ENCODE assay signal across 37 cellular contexts in genomic region chr2:15706986-15707632, GRCh38.
"Had no signal": no experiment of that assay in that cellular context is flagged by ENCODE, and none has a peak within 500 bp of the region (broad histone marks: within the 10 kb centered on the region; RNA-seq: fewer than 3 reads in every experiment).

No MANE protein-coding gene starts in this region.

- H3K27ac Mint-ChIP-seq: activated naive CD4-positive, alpha-beta T cell treated with anti-CD3 and anti-CD28 coated beads for 36 hours; activated naive CD4-positive, alpha-beta T cell treated with anti-CD3 and anti-CD28 coated beads, Interleukin-2, amount 10 ng/mL, durations not matched to agents 7 days and 5 days; activated naive CD4-positive, alpha-beta T cell treated with anti-CD3 and anti-CD28 coated beads, Interleukin-2, amount 50 U/mL, for 24 hours; activated naive CD4-positive, alpha-beta T cell treated with anti-CD3 and anti-CD28 coated beads, Interleukin-2, amount 50 U/mL, for 72 hours; activated naive CD8-positive, alpha-beta T cell; activated naive CD8-positive, alpha-beta T cell treated with anti-CD3 and anti-CD28 coated beads for 36 hours; activated naive CD8-positive, alpha-beta T cell treated with anti-CD3 and anti-CD28 coated beads, Interleukin-2, amount 10 ng/mL, durations not matched to agents 7 days and 5 days; activated naive CD8-positive, alpha-beta T cell treated with anti-CD3 and anti-CD28 coated beads, Interleukin-2, amount 50 U/mL, for 24 hours; activated T-cell treated with anti-CD3 and anti-CD28 coated beads, Interleukin-2, amount 50 U/mL, for 24 hours; activated T-cell treated with anti-CD3 and anti-CD28 coated beads, Interleukin-2, amount 50 U/mL, for 72 hours; activated T-helper 1 cell treated with anti-CD3 and anti-CD28 coated beads, Interleukin-12 subunit alpha, Interleukin-12 subunit beta, Interleukin-2, Interleukin-4 antibody, amounts not matched to agents 30 ng/mL and 10 ng/mL and 1 ng/mL, durations not matched to agents 14 hours and 24 hours and 36 hours; activated T-helper 17 cell treated with anti-CD3 and anti-CD28 coated beads, Interleukin-2, amount 50 U/mL, for 72 hours; activated T-helper 2 cell treated with anti-CD3 and anti-CD28 coated beads, Interferon-gamma antibody, Interleukin-2, Interleukin-4, amounts not matched to agents 10 μg/mL and 5 μg/mL and 100 μg/mL, durations not matched to agents 14 hours and 24 hours and 36 hours; brain had no signal

- H3K9me3 ChIP-seq: adrenal gland, ascending aorta, body of pancreas, breast epithelium had no signal

- H3K27ac ChIP-seq: adrenal gland, ascending aorta, body of pancreas, brain microvascular endothelial cell, breast epithelium, cardiac muscle cell had no signal

- ATAC-seq: activated naive CD4-positive, alpha-beta T cell treated with anti-CD3 and anti-CD28 coated beads, Interleukin-2, amount 50 U/mL, for 72 hours; activated naive CD8-positive, alpha-beta T cell treated with anti-CD3 and anti-CD28 coated beads, Interleukin-2, amount 50 U/mL, for 24 hours; activated T-cell treated with anti-CD3 and anti-CD28 coated beads, Interleukin-2, amount 50 U/mL, for 4 hours; activated T-cell treated with anti-CD3 and anti-CD28 coated beads, Interleukin-2, amount 50 U/mL, for 72 hours; activated T-helper 17 cell treated with anti-CD3 and anti-CD28 coated beads, Interleukin-2, amount 50 U/mL, for 72 hours; body of pancreas had no signal

- H3K9me3 Mint-ChIP-seq: activated naive CD4-positive, alpha-beta T cell treated with anti-CD3 and anti-CD28 coated beads for 36 hours; activated naive CD4-positive, alpha-beta T cell treated with anti-CD3 and anti-CD28 coated beads, Interleukin-2, amount 10 ng/mL, durations not matched to agents 7 days and 5 days; activated naive CD4-positive, alpha-beta T cell treated with anti-CD3 and anti-CD28 coated beads, Interleukin-2, amount 50 U/mL, for 24 hours; activated naive CD4-positive, alpha-beta T cell treated with anti-CD3 and anti-CD28 coated beads, Interleukin-2, amount 50 U/mL, for 72 hours; activated naive CD8-positive, alpha-beta T cell treated with anti-CD3 and anti-CD28 coated beads for 36 hours; activated naive CD8-positive, alpha-beta T cell treated with anti-CD3 and anti-CD28 coated beads, Interleukin-2, amount 10 ng/mL, durations not matched to agents 7 days and 5 days; activated naive CD8-positive, alpha-beta T cell treated with anti-CD3 and anti-CD28 coated beads, Interleukin-2, amount 50 U/mL, for 24 hours; activated T-cell treated with anti-CD3 and anti-CD28 coated beads, Interleukin-2, amount 50 U/mL, for 24 hours; activated T-cell treated with anti-CD3 and anti-CD28 coated beads, Interleukin-2, amount 50 U/mL, for 4 hours; activated T-cell treated with anti-CD3 and anti-CD28 coated beads, Interleukin-2, amount 50 U/mL, for 72 hours; activated T-helper 1 cell treated with anti-CD3 and anti-CD28 coated beads, Interleukin-12 subunit alpha, Interleukin-12 subunit beta, Interleukin-2, Interleukin-4 antibody, amounts not matched to agents 30 ng/mL and 10 ng/mL and 1 ng/mL, durations not matched to agents 14 hours and 24 hours and 36 hours; activated T-helper 17 cell treated with anti-CD3 and anti-CD28 coated beads, Interleukin-2, amount 50 U/mL, for 72 hours; activated T-helper 2 cell treated with anti-CD3 and anti-CD28 coated beads, Interferon-gamma antibody, Interleukin-2, Interleukin-4, amounts not matched to agents 10 μg/mL and 5 μg/mL and 100 μg/mL, durations not matched to agents 14 hours and 24 hours and 36 hours; central memory CD8-positive, alpha-beta T cell had no signal

- H3K4me3 ChIP-seq: adrenal gland, ascending aorta, body of pancreas, breast epithelium, cardiac muscle cell had no signal

- H3K36me3 ChIP-seq: adrenal gland, ascending aorta, brain microvascular endothelial cell, breast epithelium, cardiac muscle cell had no signal

- H3K27me3 ChIP-seq: adrenal gland, ascending aorta, body of pancreas, brain microvascular endothelial cell, cardiac muscle cell had no signal

- H3K4me1 Mint-ChIP-seq: activated naive CD4-positive, alpha-beta T cell treated with anti-CD3 and anti-CD28 coated beads, Interleukin-2, amount 10 ng/mL, durations not matched to agents 7 days and 5 days; activated naive CD4-positive, alpha-beta T cell treated with anti-CD3 and anti-CD28 coated beads, Interleukin-2, amount 50 U/mL, for 24 hours; activated naive CD8-positive, alpha-beta T cell treated with anti-CD3 and anti-CD28 coated beads for 36 hours; activated naive CD8-positive, alpha-beta T cell treated with anti-CD3 and anti-CD28 coated beads, Interleukin-2, amount 10 ng/mL, durations not matched to agents 7 days and 5 days; activated naive CD8-positive, alpha-beta T cell treated with anti-CD3 and anti-CD28 coated beads, Interleukin-2, amount 50 U/mL, for 24 hours; activated T-helper 17 cell treated with anti-CD3 and anti-CD28 coated beads, Interleukin-2, amount 50 U/mL, for 72 hours; central memory CD8-positive, alpha-beta T cell had no signal

- H3K4me3 Mint-ChIP-seq: activated naive CD4-positive, alpha-beta T cell treated with anti-CD3 and anti-CD28 coated beads for 36 hours; activated naive CD4-positive, alpha-beta T cell treated with anti-CD3 and anti-CD28 coated beads, Interleukin-2, amount 10 ng/mL, durations not matched to agents 7 days and 5 days; activated naive CD4-positive, alpha-beta T cell treated with anti-CD3 and anti-CD28 coated beads, Interleukin-2, amount 50 U/mL, for 24 hours; activated naive CD8-positive, alpha-beta T cell; activated naive CD8-positive, alpha-beta T cell treated with anti-CD3 and anti-CD28 coated beads for 36 hours; activated naive CD8-positive, alpha-beta T cell treated with anti-CD3 and anti-CD28 coated beads, Interleukin-2, amount 10 ng/mL, durations not matched to agents 7 days and 5 days; activated naive CD8-positive, alpha-beta T cell treated with anti-CD3 and anti-CD28 coated beads, Interleukin-2, amount 50 U/mL, for 24 hours; activated T-cell treated with anti-CD3 and anti-CD28 coated beads, Interleukin-2, amount 50 U/mL, for 24 hours; activated T-cell treated with anti-CD3 and anti-CD28 coated beads, Interleukin-2, amount 50 U/mL, for 4 hours; activated T-cell treated with anti-CD3 and anti-CD28 coated beads, Interleukin-2, amount 50 U/mL, for 72 hours; activated T-helper 1 cell treated with anti-CD3 and anti-CD28 coated beads, Interleukin-12 subunit alpha, Interleukin-12 subunit beta, Interleukin-2, Interleukin-4 antibody, amounts not matched to agents 30 ng/mL and 10 ng/mL and 1 ng/mL, durations not matched to agents 14 hours and 24 hours and 36 hours; activated T-helper 17 cell treated with anti-CD3 and anti-CD28 coated beads, Interleukin-2, amount 50 U/mL, for 72 hours; brain; central memory CD8-positive, alpha-beta T cell had no signal

- H3K36me3 Mint-ChIP-seq: activated naive CD4-positive, alpha-beta T cell treated with anti-CD3 and anti-CD28 coated beads, Interleukin-2, amount 10 ng/mL, durations not matched to agents 7 days and 5 days; activated naive CD4-positive, alpha-beta T cell treated with anti-CD3 and anti-CD28 coated beads, Interleukin-2, amount 50 U/mL, for 24 hours; activated naive CD4-positive, alpha-beta T cell treated with anti-CD3 and anti-CD28 coated beads, Interleukin-2, amount 50 U/mL, for 72 hours; activated naive CD8-positive, alpha-beta T cell; activated naive CD8-positive, alpha-beta T cell treated with anti-CD3 and anti-CD28 coated beads for 36 hours; activated naive CD8-positive, alpha-beta T cell treated with anti-CD3 and anti-CD28 coated beads, Interleukin-2, amount 10 ng/mL, durations not matched to agents 7 days and 5 days; brain had no signal

- H3K4me1 ChIP-seq: adrenal gland, ascending aorta, body of pancreas, breast epithelium had no signal

- DNase-seq: activated effector memory CD4-positive, alpha-beta T cell treated with anti-CD3 and anti-CD28 coated beads, Interleukin-2, amount 50 U/mL, for 16 hours; activated effector memory CD4-positive, alpha-beta T cell treated with Interleukin-2 at 50 U/mL for 16 hours; activated gamma-delta T cell; activated gamma-delta T cell treated with Interleukin-2 at 50 U/mL for 16 hours; activated naive CD4-positive, alpha-beta T cell; activated naive CD4-positive, alpha-beta T cell treated with anti-CD3 and anti-CD28 coated beads for 36 hours; activated naive CD4-positive, alpha-beta T cell treated with anti-CD3 and anti-CD28 coated beads, Interleukin-2, amount 10 ng/mL, durations not matched to agents 7 days and 5 days; activated naive CD4-positive, alpha-beta T cell treated with anti-CD3 and anti-CD28 coated beads, Interleukin-2, amount 50 U/mL, for 16 hours; activated naive CD4-positive, alpha-beta T cell treated with Interleukin-2 at 50 U/mL for 16 hours; activated naive CD8-positive, alpha-beta T cell treated with anti-CD3 and anti-CD28 coated beads for 36 hours; activated naive CD8-positive, alpha-beta T cell treated with anti-CD3 and anti-CD28 coated beads, Interleukin-2, amount 10 ng/mL, durations not matched to agents 7 days and 5 days; activated naive CD8-positive, alpha-beta T cell treated with anti-CD3 and anti-CD28 coated beads, Interleukin-2, amount 50 U/mL, for 24 hours; activated T-cell treated with anti-CD3 and anti-CD28 coated beads, Interleukin-2, amount 50 U/mL, for 24 hours; activated T-cell treated with anti-CD3 and anti-CD28 coated beads, Interleukin-2, amount 50 U/mL, for 4 hours; activated T-cell treated with anti-CD3 and anti-CD28 coated beads, Interleukin-2, amount 50 U/mL, for 48 hours; activated T-cell treated with anti-CD3 and anti-CD28 coated beads, Interleukin-2, amount 50 U/mL, for 72 hours; adrenal gland; amniotic stem cell; amygdala; anterior cingulate cortex; aorta; body of pancreas; brain microvascular endothelial cell; caudate nucleus; central memory CD4-positive, alpha-beta T cell; cerebellar nuclear complex had no signal

- H3K27me3 Mint-ChIP-seq: activated naive CD8-positive, alpha-beta T cell treated with anti-CD3 and anti-CD28 coated beads for 36 hours; activated naive CD8-positive, alpha-beta T cell treated with anti-CD3 and anti-CD28 coated beads, Interleukin-2, amount 50 U/mL, for 24 hours had no signal
